In the genomic region with DNA sequence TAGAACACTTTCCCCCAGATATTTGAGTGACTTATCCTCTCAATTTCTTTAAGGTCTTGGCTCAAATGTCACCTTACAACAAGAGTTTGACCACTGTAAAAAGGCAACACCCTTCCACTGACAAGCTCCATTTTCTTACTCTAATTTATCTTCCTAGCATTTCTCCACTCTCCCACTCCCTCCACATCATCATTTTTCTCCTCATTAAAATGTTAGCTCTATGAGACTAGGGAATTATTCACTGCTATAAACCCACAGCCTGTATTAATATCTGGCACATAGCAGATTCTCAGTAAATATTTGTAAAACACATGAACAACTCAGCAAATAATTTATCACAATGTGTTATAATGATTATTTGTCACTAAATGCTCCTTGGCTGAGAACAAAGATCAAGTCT, we compare ENCODE assay signal across 26 cellular contexts.
"Had no signal": no experiment of that assay in that cellular context is flagged by ENCODE, and none has a peak within 500 bp of the region (broad histone marks: within the 10 kb centered on the region; RNA-seq: fewer than 3 reads in every experiment).

No MANE protein-coding gene starts in this region.

- H3K4me1 ChIP-seq: suprapubic skin, thyroid gland, tibial artery, transverse colon, upper lobe of right lung, uterus had no signal

- H3K36me3 ChIP-seq: stomach, suprapubic skin, thoracic aorta, thyroid gland, tibial artery, tibial nerve, transverse colon, upper lobe of left lung, upper lobe of right lung, uterus, vagina had no signal

- H3K4me3 ChIP-seq: stomach, suprapubic skin, testis, thoracic aorta, thyroid gland, tibial artery, tibial nerve, transverse colon, upper lobe of left lung, upper lobe of right lung, uterus, vagina had no signal

- DNase-seq: stimulated activated CD4-positive, alpha-beta T cell treated with anti-CD3 and anti-CD28 coated beads, Interleukin-2, amount 100 ng/mL, for 48 hours; stimulated activated CD4-positive, alpha-beta T cell treated with anti-CD3 and anti-CD28 coated beads, Interleukin-4, amount 100 ng/mL, for 1 hour; stimulated activated CD4-positive, alpha-beta T cell treated with anti-CD3 and anti-CD28 coated beads, Interleukin-4, amount 100 ng/mL, for 24 hours; stimulated activated CD4-positive, alpha-beta T cell treated with anti-CD3 and anti-CD28 coated beads, Interleukin-4, amount 100 ng/mL, for 4 hours; stimulated activated CD8-positive, alpha-beta memory T cell treated with anti-CD3 and anti-CD28 coated beads, Interleukin-4, amount 100 ng/mL, for 48 hours; stimulated activated naive B cell treated with anti-CD40 and anti-IgM and Interleukin-4, amounts not matched to agents 10 μg/mL and 1 μg/mL and 100 μg/mL, for 72 hours; stimulated activated naive CD4-positive, alpha-beta T cell; stimulated activated naive CD4-positive, alpha-beta T cell treated with Interleukin-2 at 50 U/mL for 16 hours; stimulated activated naive CD8-positive, alpha-beta T cell treated with anti-CD3 and anti-CD28 coated beads, Interleukin-15, amount 100 ng/mL, for 72 hours; stimulated activated naive CD8-positive, alpha-beta T cell treated with anti-CD3 and anti-CD28 coated beads, Interleukin-15, Interleukin-2, amounts not matched to agents 100 U/mL and 50 U/mL, for 24 hours; stomach; substantia nigra; testis; thyroid gland; tibial artery; transverse colon; trophoblast cell; upper lobe of left lung; upper lobe of right lung; uterus had no signal

- H3K9me3 ChIP-seq: suprapubic skin, testis, thyroid gland, upper lobe of right lung, uterus, vagina had no signal

- ATAC-seq: stimulated activated effector memory CD8-positive, alpha-beta T cell treated with anti-CD3 and anti-CD28 coated beads, Interleukin-12 subunit alpha, Interleukin-12 subunit beta, amount 100 ng/mL, for 72 hours; stimulated activated memory B cell treated with anti-CD40 and anti-IgM and Interleukin-4, amounts not matched to agents 10 μg/mL and 1 μg/mL and 100 μg/mL, for 72 hours; stimulated activated naive B cell treated with anti-CD40 and anti-IgM and Interleukin-4, amounts not matched to agents 10 μg/mL and 1 μg/mL and 100 μg/mL, for 72 hours; stimulated activated naive CD8-positive, alpha-beta T cell treated with anti-CD3 and anti-CD28 coated beads, Interleukin-15, amount 100 ng/mL, for 72 hours; stimulated activated naive CD8-positive, alpha-beta T cell treated with anti-CD3 and anti-CD28 coated beads, Interleukin-15, Interleukin-2, amounts not matched to agents 100 U/mL and 50 U/mL, for 24 hours; upper lobe of right lung had no signal

- H3K27ac ChIP-seq: stomach, suprapubic skin, testis, thoracic aorta, thyroid gland, tibial artery, tibial nerve, transverse colon, upper lobe of left lung, upper lobe of right lung, uterus, vagina had no signal

- H3K27me3 ChIP-seq: stomach, suprapubic skin, testis, thyroid gland, tibial artery, tibial nerve, transverse colon, upper lobe of left lung, upper lobe of right lung, uterus, vagina had no signal
